Comparison of ENCODE assay signal across 3 cellular contexts in the genomic region with DNA sequence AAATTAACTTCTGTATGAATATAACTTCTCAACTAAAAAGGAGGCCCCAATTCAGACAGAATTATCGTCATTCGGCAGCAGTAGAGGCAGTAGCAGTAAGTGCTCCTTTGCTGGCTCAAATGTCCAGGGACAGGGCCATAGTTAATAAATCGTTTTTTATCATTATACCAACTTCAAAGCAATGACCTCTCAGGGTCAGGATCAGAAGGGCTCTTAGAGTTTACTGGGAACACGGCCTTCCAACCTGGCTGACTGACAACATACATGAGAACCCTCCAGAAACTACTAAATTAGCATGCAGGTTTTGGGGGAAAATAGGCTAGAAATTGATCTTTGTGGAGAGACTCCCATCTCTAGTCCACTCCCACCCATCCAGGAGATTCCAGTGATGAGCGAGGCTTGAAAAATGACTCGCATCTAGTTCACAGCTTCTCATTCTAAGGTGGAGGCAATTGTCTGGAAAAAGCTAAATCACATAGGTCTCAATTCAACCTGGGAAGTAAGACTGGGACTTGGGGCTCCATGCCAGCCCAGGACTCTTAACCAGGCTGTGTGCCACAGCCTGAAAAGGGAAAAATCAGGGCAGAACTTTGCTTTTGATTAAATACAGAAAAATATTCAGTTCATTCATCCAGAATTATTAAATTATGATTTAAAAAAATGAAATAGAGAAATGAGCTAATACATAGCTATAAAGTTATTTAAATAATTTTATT.
A peak's percentile ranks its signal among the peaks of the same experiment; 100 is the strongest.
TF ChIP-seq lines count a peak whose summit lies in the region.

No MANE protein-coding gene starts in this region.

TF ChIP-seq in liver, 16 proteins besides CTCF, POLR2A, EP300 and RAD21:
- TF ChIP-seq RXRA (IDR thresholded peaks at IDR 0.05): peak; percentile 41 to 45
- peak; percentile 21 to 29 for TF ChIP-seq HNF4A (conservative IDR thresholded peaks at IDR 0.05)
- no peak for TF ChIP-seq JUND (IDR thresholded peaks at IDR 0.05)
- no peak for TF ChIP-seq GABPA (IDR thresholded peaks at IDR 0.05 in 1 of 2, conservative IDR thresholded peaks at IDR 0.05 in 1 of 2)
- TF ChIP-seq, protein P1, sequence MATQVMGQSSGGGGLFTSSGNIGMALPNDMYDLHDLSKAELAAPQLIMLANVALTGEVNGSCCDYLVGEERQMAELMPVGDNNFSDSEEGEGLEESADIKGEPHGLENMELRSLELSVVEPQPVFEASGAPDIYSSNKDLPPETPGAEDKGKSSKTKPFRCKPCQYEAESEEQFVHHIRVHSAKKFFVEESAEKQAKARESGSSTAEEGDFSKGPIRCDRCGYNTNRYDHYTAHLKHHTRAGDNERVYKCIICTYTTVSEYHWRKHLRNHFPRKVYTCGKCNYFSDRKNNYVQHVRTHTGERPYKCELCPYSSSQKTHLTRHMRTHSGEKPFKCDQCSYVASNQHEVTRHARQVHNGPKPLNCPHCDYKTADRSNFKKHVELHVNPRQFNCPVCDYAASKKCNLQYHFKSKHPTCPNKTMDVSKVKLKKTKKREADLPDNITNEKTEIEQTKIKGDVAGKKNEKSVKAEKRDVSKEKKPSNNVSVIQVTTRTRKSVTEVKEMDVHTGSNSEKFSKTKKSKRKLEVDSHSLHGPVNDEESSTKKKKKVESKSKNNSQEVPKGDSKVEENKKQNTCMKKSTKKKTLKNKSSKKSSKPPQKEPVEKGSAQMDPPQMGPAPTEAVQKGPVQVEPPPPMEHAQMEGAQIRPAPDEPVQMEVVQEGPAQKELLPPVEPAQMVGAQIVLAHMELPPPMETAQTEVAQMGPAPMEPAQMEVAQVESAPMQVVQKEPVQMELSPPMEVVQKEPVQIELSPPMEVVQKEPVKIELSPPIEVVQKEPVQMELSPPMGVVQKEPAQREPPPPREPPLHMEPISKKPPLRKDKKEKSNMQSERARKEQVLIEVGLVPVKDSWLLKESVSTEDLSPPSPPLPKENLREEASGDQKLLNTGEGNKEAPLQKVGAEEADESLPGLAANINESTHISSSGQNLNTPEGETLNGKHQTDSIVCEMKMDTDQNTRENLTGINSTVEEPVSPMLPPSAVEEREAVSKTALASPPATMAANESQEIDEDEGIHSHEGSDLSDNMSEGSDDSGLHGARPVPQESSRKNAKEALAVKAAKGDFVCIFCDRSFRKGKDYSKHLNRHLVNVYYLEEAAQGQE (IDR thresholded peaks at IDR 0.05): no peak
TF ChIP-seq in liver: peak in this region for 2.

TF ChIP-seq in HepG2, 621 proteins besides CTCF, POLR2A, EP300 and RAD21:
- TF ChIP-seq, protein P2, sequence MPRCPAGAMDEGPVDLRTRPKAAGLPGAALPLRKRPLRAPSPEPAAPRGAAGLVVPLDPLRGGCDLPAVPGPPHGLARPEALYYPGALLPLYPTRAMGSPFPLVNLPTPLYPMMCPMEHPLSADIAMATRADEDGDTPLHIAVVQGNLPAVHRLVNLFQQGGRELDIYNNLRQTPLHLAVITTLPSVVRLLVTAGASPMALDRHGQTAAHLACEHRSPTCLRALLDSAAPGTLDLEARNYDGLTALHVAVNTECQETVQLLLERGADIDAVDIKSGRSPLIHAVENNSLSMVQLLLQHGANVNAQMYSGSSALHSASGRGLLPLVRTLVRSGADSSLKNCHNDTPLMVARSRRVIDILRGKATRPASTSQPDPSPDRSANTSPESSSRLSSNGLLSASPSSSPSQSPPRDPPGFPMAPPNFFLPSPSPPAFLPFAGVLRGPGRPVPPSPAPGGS (CRISPR knock-in tag; IDR thresholded peaks at IDR 0.05): no peak
- TF ChIP-seq, protein P3, sequence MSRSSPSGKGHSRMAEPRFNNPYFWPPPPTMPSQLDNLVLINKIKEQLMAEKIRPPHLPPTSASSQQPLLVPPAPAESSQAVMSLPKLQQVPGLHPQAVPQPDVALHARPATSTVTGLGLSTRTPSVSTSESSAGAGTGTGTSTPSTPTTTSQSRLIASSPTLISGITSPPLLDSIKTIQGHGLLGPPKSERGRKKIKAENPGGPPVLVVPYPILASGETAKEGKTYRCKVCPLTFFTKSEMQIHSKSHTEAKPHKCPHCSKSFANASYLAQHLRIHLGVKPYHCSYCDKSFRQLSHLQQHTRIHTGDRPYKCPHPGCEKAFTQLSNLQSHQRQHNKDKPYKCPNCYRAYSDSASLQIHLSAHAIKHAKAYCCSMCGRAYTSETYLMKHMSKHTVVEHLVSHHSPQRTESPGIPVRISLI (CRISPR knock-in tag; IDR thresholded peaks at IDR 0.05; ENCODE audit: borderline replicate concordance): no peak
- TF ChIP-seq, protein P4, sequence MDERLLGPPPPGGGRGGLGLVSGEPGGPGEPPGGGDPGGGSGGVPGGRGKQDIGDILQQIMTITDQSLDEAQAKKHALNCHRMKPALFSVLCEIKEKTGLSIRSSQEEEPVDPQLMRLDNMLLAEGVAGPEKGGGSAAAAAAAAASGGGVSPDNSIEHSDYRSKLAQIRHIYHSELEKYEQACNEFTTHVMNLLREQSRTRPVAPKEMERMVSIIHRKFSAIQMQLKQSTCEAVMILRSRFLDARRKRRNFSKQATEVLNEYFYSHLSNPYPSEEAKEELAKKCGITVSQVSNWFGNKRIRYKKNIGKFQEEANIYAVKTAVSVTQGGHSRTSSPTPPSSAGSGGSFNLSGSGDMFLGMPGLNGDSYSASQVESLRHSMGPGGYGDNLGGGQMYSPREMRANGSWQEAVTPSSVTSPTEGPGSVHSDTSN (CRISPR knock-in tag; IDR thresholded peaks at IDR 0.05): no peak
- no peak for TF ChIP-seq ZKSCAN1 (IDR thresholded peaks at IDR 0.05; ENCODE audit: low read length)
- TF ChIP-seq YEATS4 (CRISPR knock-in tag; IDR thresholded peaks at IDR 0.05; ENCODE audit: borderline replicate concordance): no peak
- TF ChIP-seq SRSF9 (IDR thresholded peaks at IDR 0.05; ENCODE audit: borderline replicate concordance, insufficient read depth, low read depth, low read length, poor library complexity, severe bottlenecking): no peak
- no peak for TF ChIP-seq ZNF441 (CRISPR knock-in tag; IDR thresholded peaks at IDR 0.05; ENCODE audit: borderline replicate concordance)
- TF ChIP-seq, protein P5, sequence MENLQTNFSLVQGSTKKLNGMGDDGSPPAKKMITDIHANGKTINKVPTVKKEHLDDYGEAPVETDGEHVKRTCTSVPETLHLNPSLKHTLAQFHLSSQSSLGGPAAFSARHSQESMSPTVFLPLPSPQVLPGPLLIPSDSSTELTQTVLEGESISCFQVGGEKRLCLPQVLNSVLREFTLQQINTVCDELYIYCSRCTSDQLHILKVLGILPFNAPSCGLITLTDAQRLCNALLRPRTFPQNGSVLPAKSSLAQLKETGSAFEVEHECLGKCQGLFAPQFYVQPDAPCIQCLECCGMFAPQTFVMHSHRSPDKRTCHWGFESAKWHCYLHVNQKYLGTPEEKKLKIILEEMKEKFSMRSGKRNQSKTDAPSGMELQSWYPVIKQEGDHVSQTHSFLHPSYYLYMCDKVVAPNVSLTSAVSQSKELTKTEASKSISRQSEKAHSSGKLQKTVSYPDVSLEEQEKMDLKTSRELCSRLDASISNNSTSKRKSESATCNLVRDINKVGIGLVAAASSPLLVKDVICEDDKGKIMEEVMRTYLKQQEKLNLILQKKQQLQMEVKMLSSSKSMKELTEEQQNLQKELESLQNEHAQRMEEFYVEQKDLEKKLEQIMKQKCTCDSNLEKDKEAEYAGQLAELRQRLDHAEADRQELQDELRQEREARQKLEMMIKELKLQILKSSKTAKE (CRISPR knock-in tag; IDR thresholded peaks at IDR 0.05; ENCODE audit: borderline replicate concordance): no peak
- no peak for TF ChIP-seq ZBTB7A (CRISPR knock-in tag; IDR thresholded peaks at IDR 0.05)

TF ChIP-seq in endothelial cell of umbilical vein, 7 proteins besides CTCF, POLR2A, EP300 and RAD21:
- TF ChIP-seq GATA2 (IDR thresholded peaks at IDR 0.05; ENCODE audit: insufficient read depth, insufficient read length, low read depth, low read length) (no peak), EZH2 (IDR thresholded peaks at IDR 0.05; ENCODE audit: borderline replicate concordance, low read depth, low read length, severe bottlenecking) (no peak), FOS (IDR thresholded peaks at IDR 0.05; ENCODE audit: borderline replicate concordance, insufficient read depth, low read length) (no peak), MYC (IDR thresholded peaks at IDR 0.05; ENCODE audit: low read depth, low read length) (no peak), JUN (IDR thresholded peaks at IDR 0.05; ENCODE audit: borderline replicate concordance, insufficient read depth, insufficient read length, low read depth) (no peak), POLR2AphosphoS5 (IDR thresholded peaks at IDR 0.05; ENCODE audit: insufficient read depth, low read depth, low read length) (no peak)
- TF ChIP-seq, protein P6, sequence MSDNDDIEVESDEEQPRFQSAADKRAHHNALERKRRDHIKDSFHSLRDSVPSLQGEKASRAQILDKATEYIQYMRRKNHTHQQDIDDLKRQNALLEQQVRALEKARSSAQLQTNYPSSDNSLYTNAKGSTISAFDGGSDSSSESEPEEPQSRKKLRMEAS (IDR thresholded peaks at IDR 0.05; ENCODE audit: insufficient read depth, insufficient read length): no peak
